ENCODE assay signal across 18 cellular contexts in the genomic region with DNA sequence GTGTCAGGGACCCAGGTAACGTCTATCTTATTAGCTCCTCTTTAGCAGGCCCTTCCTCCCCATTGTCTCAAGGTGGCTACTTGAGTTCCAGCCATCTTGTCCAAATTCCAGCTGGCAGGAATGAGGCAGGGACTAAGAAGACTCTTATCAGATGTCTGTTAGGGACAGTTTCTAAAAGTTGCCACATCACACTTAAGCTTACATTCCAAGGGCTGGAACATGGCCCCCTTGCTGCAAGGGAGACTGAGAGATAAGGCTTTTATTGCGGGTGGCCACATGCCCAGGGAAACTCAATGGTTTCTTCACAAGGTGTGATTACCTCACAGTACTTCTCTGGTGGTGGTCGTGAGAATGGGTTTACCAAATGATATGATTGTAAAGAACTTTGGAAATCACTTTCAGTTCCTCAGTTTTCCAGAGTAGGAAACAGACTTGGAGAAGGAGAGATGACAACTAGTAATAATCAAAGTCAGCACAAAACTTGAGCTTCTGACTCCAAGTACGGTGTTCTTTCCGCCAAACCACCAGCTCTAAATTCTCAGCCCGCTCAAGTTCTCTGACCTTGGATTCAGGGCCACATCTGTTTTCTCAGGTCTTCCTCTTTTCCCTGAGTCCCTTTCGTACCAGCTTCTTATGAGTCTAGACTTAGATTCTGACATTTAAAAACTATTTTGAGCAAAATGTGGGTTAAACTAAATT. TPM values are rescaled to one million over a fixed set of nuclear protein-coding genes. Genes with fewer than 3 reads are reported as not detected.
A peak's percentile ranks its signal among the peaks of the same experiment; 100 is the strongest.
DNase-seq lines count a peak whose midpoint lies in the region; ATAC-seq, FAIRE-seq and TF ChIP-seq lines count a peak whose summit lies in the region.
"Had no signal": no experiment of that assay in that cellular context is flagged by ENCODE, and none has a peak within 500 bp of the region (broad histone marks: within the 10 kb centered on the region; RNA-seq: fewer than 3 reads in every experiment).

No MANE protein-coding gene starts in this region.

- TF ChIP-seq POLR2A in HepG2 (IDR thresholded peaks at IDR 0.05; ENCODE audit: insufficient read depth in 1 of 2, low read depth in 2 of 2, low read length in 2 of 2) (no peak), transverse colon (IDR thresholded peaks at IDR 0.05) (no peak)

- CTCF ChIA-PET in HepG2 (lab: Yijun Ruan, JAX; ENCODE audit: low intra/inter-chr PET ratio, low total read pairs): no interaction called here

- no peak overlapping the region for H2AFZ ChIP-seq in HepG2 (ENCODE audit: low read length)

- H3K9ac ChIP-seq in liver (ENCODE audit: low read depth in 1 of 2, low read length in 2 of 2) (no peak overlapping the region), HepG2 (ENCODE audit: insufficient read depth, low read depth, low read length) (no peak overlapping the region), adipocyte (ENCODE audit: low read length) (no peak overlapping the region)

- H3K27me3 ChIP-seq in liver (ENCODE audit: control insufficient read depth in 4 of 4, insufficient read depth in 4 of 4, low read length in 3 of 4) (no peaks in the 10 kb centered on the region), HepG2 (ENCODE audit: control insufficient read depth in 1 of 2, insufficient read depth in 2 of 2, low read length in 2 of 2) (no peaks in the 10 kb centered on the region), adipocyte (replicated peaks; ENCODE audit: control insufficient read depth, insufficient read depth, low read length) (no peaks in the 10 kb centered on the region), transverse colon (no peaks in the 10 kb centered on the region)
- H3K27me3 ChIP-seq: cardiac muscle cell had no signal

- H3K36me3 ChIP-seq in liver (ENCODE audit: control insufficient read depth in 4 of 4, insufficient read depth in 3 of 4, low read depth in 1 of 4, low read length in 3 of 4): no peaks in the 10 kb centered on the region
- peaks cover 0 to under 1% of the 10 kb centered on the region in 2 experiments; a peak in 2 of 5 replicates for H3K36me3 ChIP-seq in HepG2 (replicated peaks in 1 of 2; ENCODE audit: control insufficient read depth in 1 of 2, insufficient read depth in 2 of 2, low read length in 2 of 2)
- no peaks in the 10 kb centered on the region for H3K36me3 ChIP-seq in adipocyte (ENCODE audit: control insufficient read depth, insufficient read depth, low read length, severe bottlenecking)
- H3K36me3 ChIP-seq in transverse colon: no peaks in the 10 kb centered on the region
- H3K36me3 ChIP-seq: cardiac muscle cell had no signal

- DNase-seq in HepG2 (ENCODE audit: low spot score) (no peak), adipocyte (ENCODE audit: low read depth) (peak; percentile 12), iris pigment epithelial cell (ENCODE audit: low read depth) (peak; percentile 38), transverse colon (no peak), left cardiac atrium (no peak), nucleus accumbens (lab: John Stamatoyannopoulos, UW) (no peak)
- DNase-seq: ACHN; activated CD8-positive, alpha-beta T cell treated with anti-CD3 and anti-CD28 coated beads, Interleukin-2, amount 10 ng/mL, durations not matched to agents 7 days and 5 days; activated naive CD8-positive, alpha-beta T cell treated with anti-CD3 and anti-CD28 coated beads, Interleukin-2, amount 10 ng/mL, durations not matched to agents 7 days and 5 days; CD4-positive, alpha-beta T cell; HFFc6; NCI-H748 treated with DMSO at 0.1 percent for 48 hours; stimulated activated CD4-positive, alpha-beta T cell treated with anti-CD3 and anti-CD28 coated beads, Interleukin-2, amount 100 ng/mL, for 24 hours had no signal

- no peak overlapping the region for H3K4me2 ChIP-seq in HepG2 (ENCODE audit: low read depth, low read length)

- in situ Hi-C loops in HepG2 (cut with HindIII; ENCODE audit: extremely low pct_ligation_motif_present, low pct_unique_long_range_greater_than_20kb) (no loop called here), transverse colon (cut with MboI; ENCODE audit: low pct_ligation_motif_present in 1 of 4, low pct_unique_long_range_greater_than_20kb in 1 of 4, low sequenced_read_pairs in 3 of 4) (no loop called here)

- no peak for TF ChIP-seq CTCF in liver (IDR thresholded peaks at IDR 0.05; ENCODE audit: low read depth, low read length, missing input control)
- TF ChIP-seq CTCF in HepG2 (CRISPR knock-in tag; IDR thresholded peaks at IDR 0.05): no peak
- no peak for TF ChIP-seq CTCF in transverse colon (IDR thresholded peaks at IDR 0.05)

- peaks cover 65% of the 10 kb centered on the region for H4K20me1 ChIP-seq in HepG2 (ENCODE audit: insufficient read depth, low read length)

- no peaks in the 10 kb centered on the region for H3K9me3 ChIP-seq in liver (ENCODE audit: control insufficient read depth in 4 of 4, low read length in 3 of 4)
- no peaks in the 10 kb centered on the region for H3K9me3 ChIP-seq in HepG2 (ENCODE audit: low read length)
- no peaks in the 10 kb centered on the region for H3K9me3 ChIP-seq in adipocyte (ENCODE audit: control insufficient read depth, low read length)
- no peaks in the 10 kb centered on the region for H3K9me3 ChIP-seq in transverse colon

- POLR2A ChIA-PET in HepG2 (lab: Yijun Ruan, JAX): no interaction called here

- H3K79me2 ChIP-seq in HepG2 (ENCODE audit: insufficient read depth, low read length): peaks cover 83% of the 10 kb centered on the region

- no peak for ATAC-seq in HepG2
- ATAC-seq in GM18502 (IDR thresholded peaks at IDR 0.05; ENCODE audit: poor library complexity, unreplicated experiment): no peak
- ATAC-seq in left cardiac atrium: no peak
- ATAC-seq: activated CD8-positive, alpha-beta T cell treated with anti-CD3 and anti-CD28 coated beads, Interleukin-2, amount 10 ng/mL, durations not matched to agents 7 days and 5 days had no signal

- intact Hi-C loops in HepG2 (cut with micrococcal nuclease; ENCODE audit: unreplicated experiment) (no loop called here), transverse colon (cut with DNase I; ENCODE audit: low total_unique reads) (no loop called here), left cardiac atrium (cut with DNase I) (no loop called here)

- FAIRE-seq in HepG2 (lab: Jason Lieb, UNC): no peak

- TF ChIP-seq EP300 in HepG2 (IDR thresholded peaks at IDR 0.05; ENCODE audit: low read depth in 2 of 2, low read length in 2 of 2) (no peak), HepG2 (CRISPR knock-in tag; IDR thresholded peaks at IDR 0.05; ENCODE audit: borderline replicate concordance) (no peak), transverse colon (IDR thresholded peaks at IDR 0.05; ENCODE audit: low read depth) (no peak)

- no peak overlapping the region for H3K4me3 ChIP-seq in liver (ENCODE audit: low read depth in 1 of 3, low read length in 3 of 3)
- H3K4me3 ChIP-seq in HepG2 (replicated peaks in 1 of 3; ENCODE audit: insufficient read depth in 1 of 3, low read depth in 2 of 3, low read length in 3 of 3): no peak overlapping the region
- no peak overlapping the region for H3K4me3 ChIP-seq in adipocyte (ENCODE audit: low read length)
- H3K4me3 ChIP-seq in transverse colon: no peak overlapping the region
- H3K4me3 ChIP-seq: cardiac muscle cell had no signal

- no peak for TF ChIP-seq RAD21 in liver (IDR thresholded peaks at IDR 0.05)
- TF ChIP-seq RAD21 in HepG2 (CRISPR knock-in tag; IDR thresholded peaks at IDR 0.05): no peak

- WGBS in liver: 77% methylated on average over 7 of the region's 7 CpGs
- 96% methylated on average over 7 of the region's 7 CpGs for WGBS in HepG2 (ENCODE audit: low lambda C conversion rate)
- 75 to 76% methylated on average over 5 to 7 of the region's 7 CpGs for WGBS in transverse colon (ENCODE audit: low coverage in 1 of 2), 2 donors

- no TSS peak for BruUV-seq in HepG2 (replicated peaks; lab: Mats Ljungman, UMichigan)

- H3K4me1 ChIP-seq in liver (ENCODE audit: control insufficient read depth in 4 of 4, insufficient read depth in 4 of 4, low read length in 3 of 4): peaks cover 39 to 91% (median 77%) of the 10 kb centered on the region in 4 donors
- peaks cover 62% of the 10 kb centered on the region for H3K4me1 ChIP-seq in HepG2 (ENCODE audit: insufficient read depth, low read length)
- H3K4me1 ChIP-seq in adipocyte (ENCODE audit: control insufficient read depth, insufficient read depth, low read length): peaks cover 66% of the 10 kb centered on the region
- H3K4me1 ChIP-seq in transverse colon: peaks cover 46 to 72% (median 56%) of the 10 kb centered on the region in 4 donors

- H3K27ac ChIP-seq in liver (ENCODE audit: low read depth in 1 of 2, low read length in 2 of 2) (peak overlapping the region; percentile 29 to 34), HepG2 (ENCODE audit: extremely low read length, insufficient read depth, low read length) (no peak overlapping the region), transverse colon (peak overlapping the region; percentile 44 to 64 (median 56))
- H3K27ac ChIP-seq: cardiac muscle cell had no signal

RNA-seq across cellular contexts. Expression of gene PDIA5, which starts 14.2 kb away (rescaled TPM):
- 10 to 100 TPM; 64.2 to 94.6 TPM for total RNA-seq in liver
- polyA plus RNA-seq in liver: 10 to 100 TPM; 36.8 to 62.3 TPM
- 19.5 and 51.3 TPM in 2 replicates for total RNA-seq in HepG2 (2016; rRNA removed; fragmentation: Illumina TruSeq; extraction: Trizol)
- total RNA-seq in HepG2 (2016; cell fraction: cytosol; rRNA removed; fragmentation: Illumina TruSeq; extraction: Trizol; ENCODE audit: low read depth): 13.0 and 13.1 TPM in 2 replicates
- total RNA-seq in HepG2 (2016; cell fraction: insoluble cytoplasmic fraction; rRNA removed; fragmentation: Illumina TruSeq; extraction: Trizol): 19.8 and 48.1 TPM in 2 replicates
- total RNA-seq in HepG2 (2016; cell fraction: membrane; rRNA removed; fragmentation: Illumina TruSeq; extraction: Trizol): 12.9 and 15.5 TPM in 2 replicates
- total RNA-seq in HepG2 (2016; cell fraction: nucleus; rRNA removed; fragmentation: Illumina TruSeq; extraction: Trizol): 46.1 and 55.1 TPM in 2 replicates
- polyA plus RNA-seq in HepG2 (2011; rRNA removed): 65.3 and 74.3 TPM in 2 replicates
- 68.0 and 77.8 TPM in 2 replicates for polyA plus RNA-seq in HepG2 (2011; cell fraction: cytosol; rRNA removed)
- 56.4 and 59.5 TPM in 2 replicates for polyA plus RNA-seq in HepG2 (2011; cell fraction: nucleus; rRNA removed)
- 60.1 and 65.8 TPM in 2 replicates for polyA plus RNA-seq in HepG2 (2012)
- 9.4 and 9.5 TPM in 2 replicates for polyA plus RNA-seq in HepG2 (2016; cell fraction: cytosol; fragmentation: Illumina TruSeq; extraction: Trizol; ENCODE audit: low read depth)
- 26.4 and 30.6 TPM in 2 replicates for polyA plus RNA-seq in HepG2 (2016; cell fraction: insoluble cytoplasmic fraction; fragmentation: Illumina TruSeq; extraction: Trizol; ENCODE audit: low read depth)
- polyA plus RNA-seq in HepG2 (2016; cell fraction: membrane; fragmentation: Illumina TruSeq; extraction: Trizol; ENCODE audit: low read depth): 13.4 and 13.9 TPM in 2 replicates
- polyA plus RNA-seq in HepG2 (2016; cell fraction: nucleus; fragmentation: Illumina TruSeq; extraction: Trizol; ENCODE audit: insufficient read depth, low read depth): 125 and 129 TPM in 2 replicates
- polyA minus RNA-seq in HepG2 (2011; rRNA and poly(A)+ RNA removed; ENCODE audit: low replicate concordance): 15.2 and 37.2 TPM in 2 replicates
- polyA minus RNA-seq in HepG2 (2011; cell fraction: cytosol; rRNA and poly(A)+ RNA removed): 23.6 and 33.0 TPM in 2 replicates
- 37.1 and 44.5 TPM in 2 replicates for polyA minus RNA-seq in HepG2 (2011; cell fraction: nucleus; rRNA and poly(A)+ RNA removed)
- total RNA-seq in transverse colon: 100 to 1,000 TPM in 2 of 4 donors, 10 to 100 TPM in 2; 17.3 to 185 (median 65.1) TPM
- total RNA-seq in left cardiac atrium: 10 to 100 TPM in 1 of 2 donors, 1 to 10 TPM in 1; 9.0 to 15.5 TPM

RNA-seq across cellular contexts. Expression of gene SEMA5B, which starts 53.5 kb away (rescaled TPM):
- total RNA-seq in liver (1 to 10 TPM in 1 of 2 donors, under 1 TPM in 1; 0.25 to 1.1 TPM), HepG2 (2016; rRNA removed; fragmentation: Illumina TruSeq; extraction: Trizol) (not detected in 2 replicates), transverse colon (1 to 10 TPM in 1 of 4 donors, under 1 TPM in 2, not detected in 1; 0.16 to 1.4 (median 0.27) TPM), left cardiac atrium (1 to 10 TPM; 1.7 to 2.4 TPM)
- polyA plus RNA-seq in liver (under 1 TPM; 0.20 to 0.21 TPM), HepG2 (2011; rRNA removed) (0.04 TPM in 1 of 2 replicates, not detected in the other)
- not detected in 2 replicates for total RNA-seq in HepG2 (2016; cell fraction: cytosol; rRNA removed; fragmentation: Illumina TruSeq; extraction: Trizol; ENCODE audit: low read depth)
- not detected in 2 replicates for total RNA-seq in HepG2 (2016; cell fraction: insoluble cytoplasmic fraction; rRNA removed; fragmentation: Illumina TruSeq; extraction: Trizol)
- not detected in 2 replicates for total RNA-seq in HepG2 (2016; cell fraction: membrane; rRNA removed; fragmentation: Illumina TruSeq; extraction: Trizol)
- total RNA-seq in HepG2 (2016; cell fraction: nucleus; rRNA removed; fragmentation: Illumina TruSeq; extraction: Trizol): not detected in 2 replicates
- not detected in 2 replicates for polyA plus RNA-seq in HepG2 (2011; cell fraction: cytosol; rRNA removed)
- polyA plus RNA-seq in HepG2 (2011; cell fraction: nucleus; rRNA removed): 0.03 TPM in 2 replicates
- not detected in 2 replicates for polyA plus RNA-seq in HepG2 (2012)
- not detected in 2 replicates for polyA plus RNA-seq in HepG2 (2016; cell fraction: cytosol; fragmentation: Illumina TruSeq; extraction: Trizol; ENCODE audit: low read depth)
- not detected in 2 replicates for polyA plus RNA-seq in HepG2 (2016; cell fraction: insoluble cytoplasmic fraction; fragmentation: Illumina TruSeq; extraction: Trizol; ENCODE audit: low read depth)
- polyA plus RNA-seq in HepG2 (2016; cell fraction: membrane; fragmentation: Illumina TruSeq; extraction: Trizol; ENCODE audit: low read depth): not detected in 2 replicates
- polyA plus RNA-seq in HepG2 (2016; cell fraction: nucleus; fragmentation: Illumina TruSeq; extraction: Trizol; ENCODE audit: insufficient read depth, low read depth): not detected in 2 replicates
- polyA minus RNA-seq in HepG2 (2011; rRNA and poly(A)+ RNA removed; ENCODE audit: low replicate concordance): not detected in 2 replicates
- polyA minus RNA-seq in HepG2 (2011; cell fraction: cytosol; rRNA and poly(A)+ RNA removed): not detected in 2 replicates
- not detected in 2 replicates for polyA minus RNA-seq in HepG2 (2011; cell fraction: nucleus; rRNA and poly(A)+ RNA removed)
- total RNA-seq: activated CD8-positive, alpha-beta T cell treated with anti-CD3 and anti-CD28 coated beads, Interleukin-2, amount 10 ng/mL, durations not matched to agents 7 days and 5 days; fibroblast of lung; HFFc6; HT1080 had no signal
- polyA plus RNA-seq: fibroblast of lung had no signal

Comparison
In these comparisons a context has a peak if more than half of its experiments do, and no peak if none do; other contexts are left out.
1. DNase-seq: peak in adipocyte (single experiment) and iris pigment epithelial cell (single experiment); none in HepG2 (single experiment), transverse colon (single experiment), left cardiac atrium (single experiment) and nucleus accumbens (0 of 56).